Comparison of ENCODE assay signal across 8 cellular contexts in the genomic region with DNA sequence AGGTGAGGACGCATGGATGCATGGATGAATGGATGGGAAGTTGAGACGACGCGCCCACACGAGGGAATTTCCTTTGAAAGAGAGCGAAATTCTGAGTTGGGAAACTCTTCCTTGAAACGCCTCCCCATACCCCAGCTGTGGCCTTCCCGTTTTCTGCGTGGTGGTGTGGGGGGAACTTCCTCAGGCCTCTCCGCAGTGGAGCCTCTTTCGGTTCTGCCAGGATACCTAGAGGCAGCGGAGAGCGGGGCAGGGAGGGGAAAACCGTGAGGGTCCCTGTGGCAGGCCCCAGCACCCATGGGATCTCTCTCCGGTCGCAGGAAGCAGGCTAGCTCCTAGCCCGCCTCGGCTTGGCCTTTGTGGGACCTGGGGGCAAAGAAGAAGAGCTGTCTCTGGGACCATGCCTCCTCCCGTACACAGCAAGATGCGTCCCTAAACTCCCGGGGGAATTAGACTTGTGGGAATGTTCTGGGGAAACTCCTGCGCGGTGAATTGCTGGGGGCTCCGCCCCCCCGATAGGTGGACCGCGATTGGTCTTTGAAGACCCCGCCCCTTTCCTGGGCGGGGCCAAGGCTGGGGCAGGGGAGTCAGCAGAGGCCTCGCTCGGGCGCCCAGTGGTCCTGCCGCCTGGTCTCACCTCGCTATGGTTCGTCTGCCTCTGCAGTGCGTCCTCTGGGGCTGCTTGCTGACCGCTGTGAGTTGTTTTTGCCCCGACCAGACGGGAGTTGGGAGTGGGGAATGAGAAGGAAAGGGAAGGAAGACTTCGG. TPM values are rescaled to one million over a fixed set of nuclear protein-coding genes. Genes with fewer than 3 reads are reported as not detected.
DNase-seq lines count a peak whose midpoint lies in the region; ATAC-seq and TF ChIP-seq lines count a peak whose summit lies in the region.

CD40 (plus strand) TSS at position 611 of the 764 bp plus-strand sequence; CDS start at position 641, 30 bp downstream.

- peaks cover 19% of the 10 kb centered on the region; the same call in 1 of the 2 replicates for H4K20me1 ChIP-seq in GM23338 (replicated peaks; ENCODE audit: insufficient read depth)

- H3K27ac ChIP-seq in GM23338 (ENCODE audit: low read depth) (no peak within 1 kb of the TSS), ectodermal cell (ENCODE audit: insufficient read depth, low read depth, low read length, poor library complexity, severe bottlenecking) (no peak within 1 kb of the TSS), lower lobe of right lung (peak within 1 kb of the TSS; percentile 80)

- CTCF ChIA-PET in activated CD8-positive, alpha-beta T cell treated with anti-CD3 and anti-CD28 coated beads for 36 hours (lab: Charles Lee), result interaction anchor here (1.1 to 1.9 kb wide), 3 partner anchors 11 to 103 kb away, joined by 3 to 6 read pairs (median 3); no protein-coding TSS in a partner anchor

- intact Hi-C loops in activated CD8-positive, alpha-beta T cell treated with anti-CD3 and anti-CD28 coated beads for 36 hours (cut with micrococcal nuclease), result no loop called here
- intact Hi-C loops in lower lobe of right lung (cut with DNase I), result no loop called here

- H3K36me3 Mint-ChIP-seq in GM23338 (ENCODE audit: low read depth), result peaks cover 7% of the 10 kb centered on the region
- H3K36me3 Mint-ChIP-seq in activated CD8-positive, alpha-beta T cell treated with anti-CD3 and anti-CD28 coated beads for 36 hours (ENCODE audit: low read depth), result no peaks in the 10 kb centered on the region

- H3K4me1 ChIP-seq in GM23338 (ENCODE audit: insufficient read depth), result peaks cover 7% of the 10 kb centered on the region
- H3K4me1 ChIP-seq in ectodermal cell (ENCODE audit: control insufficient read depth, insufficient read depth, low read length), result peaks cover 7% of the 10 kb centered on the region
- H3K4me1 ChIP-seq in lower lobe of right lung, result peaks cover 52% of the 10 kb centered on the region

- no peaks in the 10 kb centered on the region for H3K9me3 ChIP-seq in ectodermal cell (ENCODE audit: control insufficient read depth, low read length)
- H3K9me3 ChIP-seq in lower lobe of right lung, result no peaks in the 10 kb centered on the region

- H3K9me3 Mint-ChIP-seq in GM23338, result no peaks in the 10 kb centered on the region
- no peaks in the 10 kb centered on the region for H3K9me3 Mint-ChIP-seq in activated CD8-positive, alpha-beta T cell treated with anti-CD3 and anti-CD28 coated beads for 36 hours

- peaks cover 5% of the 10 kb centered on the region; the same call in 2 of the 3 replicates for H3K4me1 Mint-ChIP-seq in GM23338
- H3K4me1 Mint-ChIP-seq in activated CD8-positive, alpha-beta T cell treated with anti-CD3 and anti-CD28 coated beads for 36 hours (ENCODE audit: low read depth), result peaks cover 17% of the 10 kb centered on the region

- peaks cover 19% of the 10 kb centered on the region for H3K27me3 Mint-ChIP-seq in GM23338 (ENCODE audit: insufficient read depth, low read depth, poor library complexity)
- H3K27me3 Mint-ChIP-seq in activated CD8-positive, alpha-beta T cell treated with anti-CD3 and anti-CD28 coated beads for 36 hours, result peaks cover 15% of the 10 kb centered on the region

- peak; percentile 95 for ATAC-seq in GM23338
- peak; percentile 94 for ATAC-seq in activated CD8-positive, alpha-beta T cell treated with anti-CD3 and anti-CD28 coated beads for 36 hours
- peak; percentile 97 to 98 for ATAC-seq in lower lobe of right lung

- peak; percentile 69 for DNase-seq in G401 (ENCODE audit: low spot score)
- DNase-seq in GM23338 (ENCODE audit: low spot score), result peak; percentile 96
- peak; percentile 39 for DNase-seq in NB4 (ENCODE audit: low read depth)
- peak; percentile 72 for DNase-seq in activated CD8-positive, alpha-beta T cell treated with anti-CD3 and anti-CD28 coated beads for 36 hours
- peak; percentile 91 for DNase-seq in lower lobe of right lung
- DNase-seq in stimulated activated CD4-positive, alpha-beta T cell treated with anti-CD3 and anti-CD28 coated beads, TNF-alpha, amount 100 ng/mL, for 24 hours (ENCODE audit: low read depth in 3 of 3), result peak; percentile 39 to 71 (median 48)
- no peak for DNase-seq in NCI-H524 treated with DMSO at 0.1 percent for 48 hours (lab: John Stamatoyannopoulos, UW)

- 0 out of 2 replicates have a peak, but pooled peaks cover 3% of the 10 kb centered on the region for H3F3A ChIP-seq in GM23338 (replicated peaks; ENCODE audit: low read depth)

- H3K9me2 ChIP-seq in GM23338 (ENCODE audit: insufficient read depth), result no peaks in the 10 kb centered on the region

- POLR2A ChIA-PET in activated CD8-positive, alpha-beta T cell treated with anti-CD3 and anti-CD28 coated beads for 36 hours (lab: Charles Lee), result no interaction called here

- peak within 1 kb of the TSS; percentile 96 for H2AFZ ChIP-seq in GM23338

- H3K4me3 Mint-ChIP-seq in GM23338, result peak within 1 kb of the TSS; percentile 90
- peak within 1 kb of the TSS; percentile 88 for H3K4me3 Mint-ChIP-seq in activated CD8-positive, alpha-beta T cell treated with anti-CD3 and anti-CD28 coated beads for 36 hours

- H3K36me3 ChIP-seq in GM23338 (ENCODE audit: insufficient read depth) (no peaks in the 10 kb centered on the region), ectodermal cell (ENCODE audit: control insufficient read depth, insufficient read depth, low read length) (no peaks in the 10 kb centered on the region), lower lobe of right lung (peaks cover 12% of the 10 kb centered on the region)

- H3K27ac Mint-ChIP-seq in GM23338, result peak within 1 kb of the TSS; percentile 64; the same call in 1 of the 2 replicates
- H3K27ac Mint-ChIP-seq in activated CD8-positive, alpha-beta T cell treated with anti-CD3 and anti-CD28 coated beads for 36 hours, result peak within 1 kb of the TSS; percentile 83

- H3K27me3 ChIP-seq in GM23338 (ENCODE audit: insufficient read depth), result peaks cover 27% of the 10 kb centered on the region
- H3K27me3 ChIP-seq in ectodermal cell (ENCODE audit: control insufficient read depth, insufficient read depth, low read length, poor library complexity, severe bottlenecking), result peaks cover 38% of the 10 kb centered on the region
- no peaks in the 10 kb centered on the region for H3K27me3 ChIP-seq in lower lobe of right lung (ENCODE audit: low read depth)

- TF ChIP-seq POLR2A in NB4 (IDR thresholded peaks at IDR 0.05; ENCODE audit: extremely low read depth, insufficient read length), result no peak

- WGBS in ectodermal cell, 2 experiments, result 34 to 36% methylated on average over 40 of the region's 40 CpGs

- TF ChIP-seq CTCF in GM23338 (conservative IDR thresholded peaks at IDR 0.05; ENCODE audit: low read depth in 2 of 2) (no peak), NB4 (IDR thresholded peaks at IDR 0.05; ENCODE audit: low read depth, low read length) (no peak), lower lobe of right lung (IDR thresholded peaks at IDR 0.05) (no peak)
- peak; percentile 1 for TF ChIP-seq CTCF in activated CD8-positive, alpha-beta T cell treated with anti-CD3 and anti-CD28 coated beads for 36 hours (IDR thresholded peaks at IDR 0.05)

- H3K4me3 ChIP-seq in GM23338, result peak within 1 kb of the TSS; percentile 78
- no peak within 1 kb of the TSS for H3K4me3 ChIP-seq in NB4 (ENCODE audit: low read depth, low read length)
- peak within 1 kb of the TSS; percentile 22 for H3K4me3 ChIP-seq in ectodermal cell (ENCODE audit: insufficient read depth, low read depth, low read length)
- H3K4me3 ChIP-seq in lower lobe of right lung, result peak within 1 kb of the TSS; percentile 56

- peak within 1 kb of the TSS; percentile 95 for H3K4me2 ChIP-seq in GM23338

- no peaks in the 10 kb centered on the region for H3K79me2 ChIP-seq in GM23338 (replicated peaks; ENCODE audit: insufficient read depth)

- in situ Hi-C loops in G401 (cut with HindIII; ENCODE audit: low sequenced_read_pairs), result no loop called here

TF ChIP-seq in GM23338, 12 proteins besides CTCF, POLR2A, EP300 and RAD21 (continues in another document):
- TF ChIP-seq POLR2AphosphoS5 (IDR thresholded peaks at IDR 0.05; ENCODE audit: low read depth) (peak; percentile 94), ZNF114 (CRISPR knock-in tag; IDR thresholded peaks at IDR 0.05) (no peak), ZNF331 (CRISPR knock-in tag; IDR thresholded peaks at IDR 0.05; ENCODE audit: low read depth) (no peak)
- TF ChIP-seq, protein P1, sequence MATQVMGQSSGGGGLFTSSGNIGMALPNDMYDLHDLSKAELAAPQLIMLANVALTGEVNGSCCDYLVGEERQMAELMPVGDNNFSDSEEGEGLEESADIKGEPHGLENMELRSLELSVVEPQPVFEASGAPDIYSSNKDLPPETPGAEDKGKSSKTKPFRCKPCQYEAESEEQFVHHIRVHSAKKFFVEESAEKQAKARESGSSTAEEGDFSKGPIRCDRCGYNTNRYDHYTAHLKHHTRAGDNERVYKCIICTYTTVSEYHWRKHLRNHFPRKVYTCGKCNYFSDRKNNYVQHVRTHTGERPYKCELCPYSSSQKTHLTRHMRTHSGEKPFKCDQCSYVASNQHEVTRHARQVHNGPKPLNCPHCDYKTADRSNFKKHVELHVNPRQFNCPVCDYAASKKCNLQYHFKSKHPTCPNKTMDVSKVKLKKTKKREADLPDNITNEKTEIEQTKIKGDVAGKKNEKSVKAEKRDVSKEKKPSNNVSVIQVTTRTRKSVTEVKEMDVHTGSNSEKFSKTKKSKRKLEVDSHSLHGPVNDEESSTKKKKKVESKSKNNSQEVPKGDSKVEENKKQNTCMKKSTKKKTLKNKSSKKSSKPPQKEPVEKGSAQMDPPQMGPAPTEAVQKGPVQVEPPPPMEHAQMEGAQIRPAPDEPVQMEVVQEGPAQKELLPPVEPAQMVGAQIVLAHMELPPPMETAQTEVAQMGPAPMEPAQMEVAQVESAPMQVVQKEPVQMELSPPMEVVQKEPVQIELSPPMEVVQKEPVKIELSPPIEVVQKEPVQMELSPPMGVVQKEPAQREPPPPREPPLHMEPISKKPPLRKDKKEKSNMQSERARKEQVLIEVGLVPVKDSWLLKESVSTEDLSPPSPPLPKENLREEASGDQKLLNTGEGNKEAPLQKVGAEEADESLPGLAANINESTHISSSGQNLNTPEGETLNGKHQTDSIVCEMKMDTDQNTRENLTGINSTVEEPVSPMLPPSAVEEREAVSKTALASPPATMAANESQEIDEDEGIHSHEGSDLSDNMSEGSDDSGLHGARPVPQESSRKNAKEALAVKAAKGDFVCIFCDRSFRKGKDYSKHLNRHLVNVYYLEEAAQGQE (IDR thresholded peaks at IDR 0.05; ENCODE audit: unreplicated experiment), result no peak

RNA-seq across cellular contexts. Expression of gene CD40, which starts in this region (rescaled TPM):
- 0.10 TPM in 1 of 2 replicates, not detected in the other for total RNA-seq in G401 (2014; rRNA removed; shearing (Covaris generic))
- total RNA-seq in GM23338 (2014; rRNA removed; shearing (Covaris generic)), result 9.9 and 15.4 TPM in 2 replicates
- polyA plus RNA-seq in GM23338 (2016; fragmentation: Nextera tagmentation; extraction: Ambion mirVana), result 17.9 and 18.9 TPM in 2 replicates
- 1 to 10 TPM; 3.3 to 3.5 TPM for total RNA-seq in activated CD8-positive, alpha-beta T cell treated with anti-CD3 and anti-CD28 coated beads for 36 hours
- 11.1 TPM for polyA plus RNA-seq in ectodermal cell (2013, experiment 1 of 4)
- 11.1 TPM for polyA plus RNA-seq in ectodermal cell (2013, experiment 2 of 4)
- 7.3 TPM for polyA plus RNA-seq in ectodermal cell (2013, experiment 3 of 4)
- polyA plus RNA-seq in ectodermal cell (2013, experiment 4 of 4), result 9.4 TPM
- total RNA-seq in lower lobe of right lung, result 35.7 TPM

Comparison
In these comparisons a context has a peak if more than half of its experiments do, and no peak if none do; other contexts are left out.
1. Peak in DNase-seq in G401; RNA of the gene not detected or under 1 TPM.